In the genomic region with DNA sequence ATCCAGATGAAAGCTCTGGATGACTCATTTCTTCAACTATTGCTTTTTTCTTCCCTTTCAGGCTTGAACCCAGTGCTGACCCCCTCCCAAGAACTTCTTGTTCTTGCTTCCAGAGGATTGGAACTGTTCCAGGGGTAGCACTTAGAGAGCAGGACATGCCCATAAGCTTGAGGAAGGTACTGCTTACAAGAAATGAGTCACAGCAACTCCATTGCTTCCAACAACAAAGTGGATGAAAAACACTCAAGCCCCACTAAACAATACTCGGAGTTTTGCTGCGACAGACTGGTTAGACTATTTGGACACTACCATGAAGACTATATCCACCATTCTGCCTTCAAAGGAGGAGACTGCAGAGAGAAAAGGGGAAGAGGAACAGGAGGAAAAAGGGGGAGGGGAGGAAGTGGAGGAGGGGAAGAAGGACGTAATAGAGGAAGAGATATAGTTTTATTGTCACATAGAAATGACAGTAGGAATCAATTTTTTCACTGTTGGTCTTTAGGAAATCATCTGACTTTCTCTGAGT, we compare ENCODE assay signal across 10 cellular contexts. TPM values are rescaled to one million over a fixed set of nuclear protein-coding genes. Genes with fewer than 3 reads are reported as not detected.
A peak's percentile ranks its signal among the peaks of the same experiment; 100 is the strongest.
DNase-seq lines count a peak whose midpoint lies in the region; ATAC-seq and TF ChIP-seq lines count a peak whose summit lies in the region.
"Had no signal": no experiment of that assay in that cellular context is flagged by ENCODE, and none has a peak within 500 bp of the region (broad histone marks: within the 10 kb centered on the region; RNA-seq: fewer than 3 reads in every experiment).

No MANE protein-coding gene starts in this region.

- H3K27me3 Mint-ChIP-seq in HFFc6 (ENCODE audit: insufficient read depth), result no peaks in the 10 kb centered on the region; the same call in 1 of the 2 replicates
- H3K27me3 Mint-ChIP-seq in activated CD4-positive, alpha-beta memory T cell treated with anti-CD3 and anti-CD28 coated beads for 36 hours, result peaks cover 12% of the 10 kb centered on the region

- ATAC-seq in activated CD4-positive, CD25-positive, alpha-beta regulatory T cell treated with anti-CD3 and anti-CD28 coated beads, Interleukin-2, amount 50 U/mL, for 24 hours, result no peak
- ATAC-seq in HG03139 (IDR thresholded peaks at IDR 0.05; ENCODE audit: unreplicated experiment) (no peak), HG03520 (IDR thresholded peaks at IDR 0.05; ENCODE audit: unreplicated experiment) (no peak)

- no peak for TF ChIP-seq CTCF in HFFc6 (IDR thresholded peaks at IDR 0.05)

- peak; percentile 62 to 83 for DNase-seq in AML-193 (lab: John Stamatoyannopoulos, UW)
- DNase-seq in HFFc6, result no peak
- no peak for DNase-seq in activated CD4-positive, alpha-beta memory T cell treated with anti-CD3 and anti-CD28 coated beads for 36 hours
- peak; percentile 78 for DNase-seq in iris pigment epithelial cell (ENCODE audit: low read depth)
- DNase-seq in activated CD8-positive, alpha-beta memory T cell treated with anti-CD3 and anti-CD28 coated beads for 24 hours, result no peak
- DNase-seq: amniotic stem cell, kidney glomerular epithelial cell had no signal

- POLR2A ChIA-PET in activated CD4-positive, alpha-beta memory T cell treated with anti-CD3 and anti-CD28 coated beads for 36 hours (lab: Charles Lee), result interaction anchor here (0.9 to 1.6 kb wide), 11 partner anchors 10 to 622 kb away, joined by 3 to 11 read pairs (median 4); partner anchors contain the start of genes MBD5 and ORC4

- no peaks in the 10 kb centered on the region for H3K36me3 Mint-ChIP-seq in HFFc6 (ENCODE audit: low read depth)
- peaks cover 2% of the 10 kb centered on the region for H3K36me3 Mint-ChIP-seq in activated CD4-positive, alpha-beta memory T cell treated with anti-CD3 and anti-CD28 coated beads for 36 hours

- intact Hi-C loops in activated CD4-positive, alpha-beta memory T cell treated with anti-CD3 and anti-CD28 coated beads for 36 hours (cut with micrococcal nuclease), result loop anchor here (1.0 to 10.0 kb wide), 8 partner anchors 29 to 1348 kb away; partner anchors contain the start of gene MMADHC

- H3K4me1 Mint-ChIP-seq in HFFc6 (ENCODE audit: low read depth), result peaks cover 20% of the 10 kb centered on the region
- peaks cover 21% of the 10 kb centered on the region for H3K4me1 Mint-ChIP-seq in activated CD4-positive, alpha-beta memory T cell treated with anti-CD3 and anti-CD28 coated beads for 36 hours (ENCODE audit: low read depth)

- no peak overlapping the region for H3K27ac Mint-ChIP-seq in HFFc6
- H3K27ac Mint-ChIP-seq in activated CD4-positive, alpha-beta memory T cell treated with anti-CD3 and anti-CD28 coated beads for 36 hours, result peak overlapping the region; percentile 78

- CTCF ChIA-PET in activated CD4-positive, alpha-beta memory T cell treated with anti-CD3 and anti-CD28 coated beads for 36 hours (lab: Charles Lee), result interaction anchor here (1.3 to 2.2 kb wide), 4 partner anchors 39 to 233 kb away, joined by 3 to 9 read pairs (median 6); no protein-coding TSS in a partner anchor

- no peaks in the 10 kb centered on the region for H3K9me3 Mint-ChIP-seq in HFFc6
- H3K9me3 Mint-ChIP-seq in activated CD4-positive, alpha-beta memory T cell treated with anti-CD3 and anti-CD28 coated beads for 36 hours, result no peaks in the 10 kb centered on the region

- H3K4me3 Mint-ChIP-seq in HFFc6, result peak overlapping the region; percentile 48; the same call in 1 of the 2 replicates
- peak overlapping the region; percentile 86 for H3K4me3 Mint-ChIP-seq in activated CD4-positive, alpha-beta memory T cell treated with anti-CD3 and anti-CD28 coated beads for 36 hours

RNA-seq across cellular contexts. Expression of gene EPC2, which starts 1.6 kb away (rescaled TPM):
- 10 to 100 TPM; 16.6 to 21.3 (median 19.2) TPM for total RNA-seq in HFFc6 (2021; fragmentation: NEBNext Ultra II Directional; extraction: Animal tissue kit (Norgen Biotek cat#: 25700))
- total RNA-seq in activated CD4-positive, alpha-beta memory T cell treated with anti-CD3 and anti-CD28 coated beads for 36 hours, result 10 to 100 TPM; 16.7 to 16.9 TPM

Comparison
In these comparisons a context has a peak if more than half of its experiments do, and no peak if none do; other contexts are left out.
1. DNase-seq: peak in AML-193 (2 of 2) and iris pigment epithelial cell (single experiment); none in HFFc6 (single experiment), activated CD4-positive, alpha-beta memory T cell treated with anti-CD3 and anti-CD28 coated beads for 36 hours (single experiment) and activated CD8-positive, alpha-beta memory T cell treated with anti-CD3 and anti-CD28 coated beads for 24 hours (single experiment).